In the genomic region with DNA sequence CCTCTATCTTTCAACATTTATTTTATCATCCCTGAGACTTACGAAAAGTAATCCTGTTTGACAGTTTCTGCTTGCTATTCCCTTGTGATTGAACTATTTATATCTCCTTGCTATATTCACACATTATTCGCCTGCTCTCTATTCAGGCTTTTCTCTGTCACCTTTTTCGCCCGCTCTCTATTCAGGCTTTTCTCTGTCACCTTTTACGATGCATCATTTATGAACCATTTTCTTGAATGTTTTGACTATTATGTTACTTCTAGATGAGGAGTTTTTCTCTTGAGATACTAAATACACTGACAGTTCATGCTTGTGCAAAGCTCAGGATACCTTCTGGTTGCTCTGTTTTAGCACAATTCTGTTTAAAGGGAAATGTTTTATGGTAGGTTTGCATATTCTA, we compare ENCODE assay signal across 37 cellular contexts.
"Had no signal": no experiment of that assay in that cellular context is flagged by ENCODE, and none has a peak within 500 bp of the region (broad histone marks: within the 10 kb centered on the region; RNA-seq: fewer than 3 reads in every experiment).

No MANE protein-coding gene starts in this region.

- H3K9me3 Mint-ChIP-seq: activated naive CD4-positive, alpha-beta T cell treated with anti-CD3 and anti-CD28 coated beads, Interleukin-2, amount 50 U/mL, for 24 hours; activated naive CD8-positive, alpha-beta T cell treated with anti-CD3 and anti-CD28 coated beads, Interleukin-2, amount 50 U/mL, for 24 hours; activated T-helper 1 cell treated with anti-CD3 and anti-CD28 coated beads, Interleukin-12 subunit alpha, Interleukin-12 subunit beta, Interleukin-2, Interleukin-4 antibody, amounts not matched to agents 30 ng/mL and 10 ng/mL and 1 ng/mL, durations not matched to agents 14 hours and 24 hours and 36 hours had no signal

- H3K27ac ChIP-seq: adrenal gland, ascending aorta, body of pancreas, brain microvascular endothelial cell, breast epithelium, cardiac muscle cell had no signal

- H3K4me3 Mint-ChIP-seq: activated naive CD4-positive, alpha-beta T cell treated with anti-CD3 and anti-CD28 coated beads, Interleukin-2, amount 10 ng/mL, durations not matched to agents 7 days and 5 days; activated naive CD4-positive, alpha-beta T cell treated with anti-CD3 and anti-CD28 coated beads, Interleukin-2, amount 50 U/mL, for 24 hours; activated naive CD8-positive, alpha-beta T cell; activated naive CD8-positive, alpha-beta T cell treated with anti-CD3 and anti-CD28 coated beads for 36 hours; activated naive CD8-positive, alpha-beta T cell treated with anti-CD3 and anti-CD28 coated beads, Interleukin-2, amount 10 ng/mL, durations not matched to agents 7 days and 5 days; activated naive CD8-positive, alpha-beta T cell treated with anti-CD3 and anti-CD28 coated beads, Interleukin-2, amount 50 U/mL, for 24 hours; activated T-cell treated with anti-CD3 and anti-CD28 coated beads, Interleukin-2, amount 50 U/mL, for 24 hours; activated T-cell treated with anti-CD3 and anti-CD28 coated beads, Interleukin-2, amount 50 U/mL, for 4 hours; activated T-cell treated with anti-CD3 and anti-CD28 coated beads, Interleukin-2, amount 50 U/mL, for 72 hours; activated T-helper 1 cell treated with anti-CD3 and anti-CD28 coated beads, Interleukin-12 subunit alpha, Interleukin-12 subunit beta, Interleukin-2, Interleukin-4 antibody, amounts not matched to agents 30 ng/mL and 10 ng/mL and 1 ng/mL, durations not matched to agents 14 hours and 24 hours and 36 hours; activated T-helper 17 cell treated with anti-CD3 and anti-CD28 coated beads, Interleukin-2, amount 50 U/mL, for 72 hours; brain; central memory CD8-positive, alpha-beta T cell had no signal

- H3K27ac Mint-ChIP-seq: activated naive CD4-positive, alpha-beta T cell treated with anti-CD3 and anti-CD28 coated beads, Interleukin-2, amount 10 ng/mL, durations not matched to agents 7 days and 5 days; activated naive CD4-positive, alpha-beta T cell treated with anti-CD3 and anti-CD28 coated beads, Interleukin-2, amount 50 U/mL, for 24 hours; activated naive CD4-positive, alpha-beta T cell treated with anti-CD3 and anti-CD28 coated beads, Interleukin-2, amount 50 U/mL, for 72 hours; activated naive CD8-positive, alpha-beta T cell; activated naive CD8-positive, alpha-beta T cell treated with anti-CD3 and anti-CD28 coated beads for 36 hours; activated naive CD8-positive, alpha-beta T cell treated with anti-CD3 and anti-CD28 coated beads, Interleukin-2, amount 10 ng/mL, durations not matched to agents 7 days and 5 days; activated naive CD8-positive, alpha-beta T cell treated with anti-CD3 and anti-CD28 coated beads, Interleukin-2, amount 50 U/mL, for 24 hours; activated T-cell treated with anti-CD3 and anti-CD28 coated beads, Interleukin-2, amount 50 U/mL, for 24 hours; activated T-cell treated with anti-CD3 and anti-CD28 coated beads, Interleukin-2, amount 50 U/mL, for 72 hours; activated T-helper 1 cell treated with anti-CD3 and anti-CD28 coated beads, Interleukin-12 subunit alpha, Interleukin-12 subunit beta, Interleukin-2, Interleukin-4 antibody, amounts not matched to agents 30 ng/mL and 10 ng/mL and 1 ng/mL, durations not matched to agents 14 hours and 24 hours and 36 hours; activated T-helper 17 cell treated with anti-CD3 and anti-CD28 coated beads, Interleukin-2, amount 50 U/mL, for 72 hours; activated T-helper 2 cell treated with anti-CD3 and anti-CD28 coated beads, Interferon-gamma antibody, Interleukin-2, Interleukin-4, amounts not matched to agents 10 μg/mL and 5 μg/mL and 100 μg/mL, durations not matched to agents 14 hours and 24 hours and 36 hours; brain had no signal

- DNase-seq: activated effector memory CD4-positive, alpha-beta T cell treated with anti-CD3 and anti-CD28 coated beads, Interleukin-2, amount 50 U/mL, for 16 hours; activated effector memory CD4-positive, alpha-beta T cell treated with Interleukin-2 at 50 U/mL for 16 hours; activated gamma-delta T cell; activated gamma-delta T cell treated with Interleukin-2 at 50 U/mL for 16 hours; activated naive CD4-positive, alpha-beta T cell; activated naive CD4-positive, alpha-beta T cell treated with anti-CD3 and anti-CD28 coated beads, Interleukin-2, amount 10 ng/mL, durations not matched to agents 7 days and 5 days; activated naive CD4-positive, alpha-beta T cell treated with anti-CD3 and anti-CD28 coated beads, Interleukin-2, amount 50 U/mL, for 16 hours; activated naive CD8-positive, alpha-beta T cell treated with anti-CD3 and anti-CD28 coated beads for 36 hours; activated naive CD8-positive, alpha-beta T cell treated with anti-CD3 and anti-CD28 coated beads, Interleukin-2, amount 10 ng/mL, durations not matched to agents 7 days and 5 days; activated naive CD8-positive, alpha-beta T cell treated with anti-CD3 and anti-CD28 coated beads, Interleukin-2, amount 50 U/mL, for 24 hours; activated T-cell treated with anti-CD3 and anti-CD28 coated beads, Interleukin-2, amount 50 U/mL, for 1 hour; activated T-cell treated with anti-CD3 and anti-CD28 coated beads, Interleukin-2, amount 50 U/mL, for 24 hours; activated T-cell treated with anti-CD3 and anti-CD28 coated beads, Interleukin-2, amount 50 U/mL, for 4 hours; activated T-cell treated with anti-CD3 and anti-CD28 coated beads, Interleukin-2, amount 50 U/mL, for 48 hours; activated T-cell treated with anti-CD3 and anti-CD28 coated beads, Interleukin-2, amount 50 U/mL, for 72 hours; adrenal gland; amniotic stem cell; amygdala; anterior cingulate cortex; aorta; body of pancreas; brain microvascular endothelial cell; central memory CD4-positive, alpha-beta T cell; cerebellar nuclear complex had no signal

- H3K4me1 Mint-ChIP-seq: activated naive CD4-positive, alpha-beta T cell treated with anti-CD3 and anti-CD28 coated beads, Interleukin-2, amount 10 ng/mL, durations not matched to agents 7 days and 5 days; activated naive CD4-positive, alpha-beta T cell treated with anti-CD3 and anti-CD28 coated beads, Interleukin-2, amount 50 U/mL, for 24 hours; activated naive CD8-positive, alpha-beta T cell treated with anti-CD3 and anti-CD28 coated beads for 36 hours; activated naive CD8-positive, alpha-beta T cell treated with anti-CD3 and anti-CD28 coated beads, Interleukin-2, amount 10 ng/mL, durations not matched to agents 7 days and 5 days; activated naive CD8-positive, alpha-beta T cell treated with anti-CD3 and anti-CD28 coated beads, Interleukin-2, amount 50 U/mL, for 24 hours; activated T-helper 17 cell treated with anti-CD3 and anti-CD28 coated beads, Interleukin-2, amount 50 U/mL, for 72 hours; central memory CD8-positive, alpha-beta T cell had no signal

- H3K36me3 Mint-ChIP-seq: activated naive CD4-positive, alpha-beta T cell treated with anti-CD3 and anti-CD28 coated beads, Interleukin-2, amount 10 ng/mL, durations not matched to agents 7 days and 5 days; activated naive CD4-positive, alpha-beta T cell treated with anti-CD3 and anti-CD28 coated beads, Interleukin-2, amount 50 U/mL, for 24 hours; activated naive CD4-positive, alpha-beta T cell treated with anti-CD3 and anti-CD28 coated beads, Interleukin-2, amount 50 U/mL, for 72 hours; activated naive CD8-positive, alpha-beta T cell; activated naive CD8-positive, alpha-beta T cell treated with anti-CD3 and anti-CD28 coated beads for 36 hours; activated naive CD8-positive, alpha-beta T cell treated with anti-CD3 and anti-CD28 coated beads, Interleukin-2, amount 10 ng/mL, durations not matched to agents 7 days and 5 days; brain had no signal

- FAIRE-seq: astrocyte, bronchial epithelial cell had no signal

- H3K9me3 ChIP-seq: adrenal gland, ascending aorta, body of pancreas, breast epithelium had no signal

- H3K4me3 ChIP-seq: adrenal gland, ascending aorta, body of pancreas, breast epithelium, cardiac muscle cell had no signal

- H3K27me3 ChIP-seq: adrenal gland, ascending aorta, body of pancreas, brain microvascular endothelial cell, breast epithelium, cardiac muscle cell had no signal

- H3K36me3 ChIP-seq: adrenal gland, ascending aorta, brain microvascular endothelial cell, breast epithelium, cardiac muscle cell had no signal

- H3K27me3 Mint-ChIP-seq: activated naive CD4-positive, alpha-beta T cell treated with anti-CD3 and anti-CD28 coated beads, Interleukin-2, amount 10 ng/mL, durations not matched to agents 7 days and 5 days; activated naive CD4-positive, alpha-beta T cell treated with anti-CD3 and anti-CD28 coated beads, Interleukin-2, amount 50 U/mL, for 24 hours; activated naive CD8-positive, alpha-beta T cell; activated naive CD8-positive, alpha-beta T cell treated with anti-CD3 and anti-CD28 coated beads for 36 hours; activated naive CD8-positive, alpha-beta T cell treated with anti-CD3 and anti-CD28 coated beads, Interleukin-2, amount 10 ng/mL, durations not matched to agents 7 days and 5 days; activated naive CD8-positive, alpha-beta T cell treated with anti-CD3 and anti-CD28 coated beads, Interleukin-2, amount 50 U/mL, for 24 hours; activated T-cell treated with anti-CD3 and anti-CD28 coated beads, Interleukin-2, amount 50 U/mL, for 24 hours; activated T-helper 17 cell treated with anti-CD3 and anti-CD28 coated beads, Interleukin-2, amount 50 U/mL, for 72 hours; central memory CD8-positive, alpha-beta T cell had no signal
